ENCODE assay signal across 21 cellular contexts in genomic region chr2:71581015-71581414, GRCh38.
"Had no signal": no experiment of that assay in that cellular context is flagged by ENCODE, and none has a peak within 500 bp of the region (broad histone marks: within the 10 kb centered on the region; RNA-seq: fewer than 3 reads in every experiment).

No MANE protein-coding gene starts in this region.

- H3K9me3 ChIP-seq: colonic mucosa, esophagus squamous epithelium, gastroesophageal sphincter, suprapubic skin, upper lobe of right lung had no signal

- DNase-seq: activated B cell treated with CpG ODN at 0.5 μM for 24 hours; activated CD4-positive, alpha-beta T cell treated with anti-CD3 and anti-CD28 coated beads for 48 hours; activated CD8-positive, alpha-beta T cell treated with anti-CD3 and anti-CD28 coated beads for 36 hours; activated effector memory CD4-positive, alpha-beta T cell treated with Interleukin-2 at 50 U/mL for 16 hours; activated T-cell treated with anti-CD3 and anti-CD28 coated beads, Interleukin-2, amount 50 U/mL, for 4 hours; caudate nucleus; colonic mucosa; esophagus squamous epithelium; islet precursor cell; naive thymus-derived CD8-positive, alpha-beta T cell; retina; stimulated activated CD4-positive, alpha-beta T cell treated with anti-CD3 and anti-CD28 coated beads, Interleukin-4, amount 100 ng/mL, for 4 hours; stimulated activated naive CD8-positive, alpha-beta T cell treated with anti-CD3 and anti-CD28 coated beads, Interleukin-15, Interleukin-2, amounts not matched to agents 100 U/mL and 50 U/mL, for 24 hours; SW 1271; upper lobe of right lung had no signal

- H3K4me1 Mint-ChIP-seq: activated B cell treated with CpG ODN at 0.5 μM for 24 hours; activated naive CD4-positive, alpha-beta T cell treated with anti-CD3 and anti-CD28 coated beads, Interleukin-2, amount 50 U/mL, for 24 hours; memory B cell had no signal

- H3K9me3 Mint-ChIP-seq: activated B cell treated with CpG ODN at 0.5 μM for 24 hours; activated CD8-positive, alpha-beta T cell treated with anti-CD3 and anti-CD28 coated beads for 36 hours; activated naive CD4-positive, alpha-beta T cell treated with anti-CD3 and anti-CD28 coated beads, Interleukin-2, amount 50 U/mL, for 24 hours; activated T-cell treated with anti-CD3 and anti-CD28 coated beads, Interleukin-2, amount 50 U/mL, for 4 hours; memory B cell; naive thymus-derived CD8-positive, alpha-beta T cell had no signal

- H3K27me3 Mint-ChIP-seq: activated B cell treated with CpG ODN at 0.5 μM for 24 hours; activated CD8-positive, alpha-beta T cell treated with anti-CD3 and anti-CD28 coated beads for 36 hours; activated naive CD4-positive, alpha-beta T cell treated with anti-CD3 and anti-CD28 coated beads, Interleukin-2, amount 50 U/mL, for 24 hours had no signal

- H3K27ac Mint-ChIP-seq: activated B cell treated with CpG ODN at 0.5 μM for 24 hours; activated CD8-positive, alpha-beta T cell treated with anti-CD3 and anti-CD28 coated beads for 36 hours; activated naive CD4-positive, alpha-beta T cell treated with anti-CD3 and anti-CD28 coated beads, Interleukin-2, amount 50 U/mL, for 24 hours; memory B cell; naive thymus-derived CD8-positive, alpha-beta T cell had no signal

- H3K4me3 ChIP-seq: colonic mucosa, esophagus squamous epithelium, gastroesophageal sphincter, smooth muscle cell, suprapubic skin, upper lobe of right lung had no signal

- ATAC-seq: activated CD8-positive, alpha-beta T cell treated with anti-CD3 and anti-CD28 coated beads for 36 hours; activated T-cell treated with anti-CD3 and anti-CD28 coated beads, Interleukin-2, amount 50 U/mL, for 4 hours; gastroesophageal sphincter; left lobe of liver; naive thymus-derived CD8-positive, alpha-beta T cell; stimulated activated naive CD8-positive, alpha-beta T cell treated with anti-CD3 and anti-CD28 coated beads, Interleukin-15, Interleukin-2, amounts not matched to agents 100 U/mL and 50 U/mL, for 24 hours; upper lobe of right lung had no signal

- H3K4me2 ChIP-seq: smooth muscle cell had no signal

- H3K27me3 ChIP-seq: colonic mucosa, esophagus squamous epithelium, gastroesophageal sphincter, suprapubic skin, upper lobe of right lung had no signal

- H3K36me3 Mint-ChIP-seq: activated naive CD4-positive, alpha-beta T cell treated with anti-CD3 and anti-CD28 coated beads, Interleukin-2, amount 50 U/mL, for 24 hours; memory B cell; naive thymus-derived CD8-positive, alpha-beta T cell had no signal

- H3K4me1 ChIP-seq: colonic mucosa, esophagus squamous epithelium, upper lobe of right lung had no signal

- H3K4me3 Mint-ChIP-seq: activated B cell treated with CpG ODN at 0.5 μM for 24 hours; activated CD8-positive, alpha-beta T cell treated with anti-CD3 and anti-CD28 coated beads for 36 hours; activated naive CD4-positive, alpha-beta T cell treated with anti-CD3 and anti-CD28 coated beads, Interleukin-2, amount 50 U/mL, for 24 hours; activated T-cell treated with anti-CD3 and anti-CD28 coated beads, Interleukin-2, amount 50 U/mL, for 4 hours; memory B cell; naive thymus-derived CD8-positive, alpha-beta T cell had no signal

- H3K27ac ChIP-seq: colonic mucosa, esophagus squamous epithelium, suprapubic skin, upper lobe of right lung had no signal

- H3K36me3 ChIP-seq: colonic mucosa, esophagus squamous epithelium, suprapubic skin, upper lobe of right lung had no signal
